Comparison of ENCODE assay signal across 13 cellular contexts in the genomic region with DNA sequence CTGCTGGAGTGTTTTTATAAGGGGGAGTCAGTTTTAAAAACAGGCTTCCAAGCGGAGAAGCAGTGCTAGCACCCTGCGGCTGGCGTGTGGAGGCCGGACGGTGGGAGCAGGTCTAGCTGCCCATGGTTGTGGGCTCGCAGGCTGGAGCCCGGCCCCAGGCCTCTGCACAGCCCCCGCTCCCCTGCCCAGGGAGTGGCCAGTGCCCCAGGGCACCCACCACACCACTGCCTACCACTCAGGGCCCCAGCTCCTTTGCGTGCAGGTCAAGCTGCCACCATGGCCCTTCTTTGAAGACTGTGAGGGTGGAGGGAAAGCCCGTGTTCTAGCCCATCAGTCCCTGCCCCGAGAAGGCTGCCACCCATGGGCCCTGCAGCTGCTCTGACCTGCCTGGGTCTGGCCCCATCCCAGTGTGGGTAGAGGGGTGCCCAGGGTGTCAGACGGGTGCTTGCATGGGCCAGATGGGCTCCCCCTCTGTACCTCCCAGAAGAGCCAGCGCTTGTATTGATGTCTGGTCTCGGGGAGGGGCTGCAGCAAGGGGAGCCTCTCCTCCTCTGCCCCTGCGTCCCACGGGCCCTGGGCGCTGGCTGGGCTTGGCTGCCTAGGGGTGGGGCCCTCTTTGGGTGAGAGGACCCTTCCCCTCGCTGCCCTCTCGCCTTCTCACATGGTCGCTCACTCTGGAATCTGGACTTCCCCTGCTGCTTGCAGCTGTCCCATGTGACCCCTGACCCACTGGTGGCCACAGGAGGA. TPM values are rescaled to one million over a fixed set of nuclear protein-coding genes. Genes with fewer than 3 reads are reported as not detected.
DNase-seq lines count a peak whose midpoint lies in the region; ATAC-seq and TF ChIP-seq lines count a peak whose summit lies in the region.
"Had no signal": no experiment of that assay in that cellular context is flagged by ENCODE, and none has a peak within 500 bp of the region (broad histone marks: within the 10 kb centered on the region; RNA-seq: fewer than 3 reads in every experiment).

No MANE protein-coding gene starts in this region.

- ATAC-seq in left cardiac atrium (no peak), activated B cell treated with CpG ODN at 0.5 μM for 24 hours (ENCODE audit: low read depth) (no peak), HG02970 (IDR thresholded peaks at IDR 0.05; ENCODE audit: low FRiP score, unreplicated experiment) (no peak), HG03175 (IDR thresholded peaks at IDR 0.05; ENCODE audit: unreplicated experiment) (no peak)
- ATAC-seq: GM23338 had no signal

- H3K36me3 Mint-ChIP-seq in activated B cell treated with CpG ODN at 0.5 μM for 24 hours (ENCODE audit: low read depth) (peaks cover 26% of the 10 kb centered on the region), mesothelial cell of epicardium (peaks cover 2% of the 10 kb centered on the region)

- TF ChIP-seq CTCF in activated B cell treated with CpG ODN at 0.5 μM for 24 hours (IDR thresholded peaks at IDR 0.05): no peak
- TF ChIP-seq CTCF in mesothelial cell of epicardium (IDR thresholded peaks at IDR 0.05; ENCODE audit: unreplicated experiment): no peak

- DNase-seq in cardiac septum (ENCODE audit: low spot score) (peak; percentile 60), left cardiac atrium (no peak), activated B cell treated with CpG ODN at 0.5 μM for 24 hours (no peak), mesothelial cell of epicardium (ENCODE audit: low spot score in 2 of 2, unreplicated experiment in 2 of 2) (no peak), ureter (ENCODE audit: low spot score) (peak; percentile 45), retina (no peak)
- DNase-seq: activated T-cell treated with anti-CD3 and anti-CD28 coated beads for 4 hours, midbrain had no signal

- intact Hi-C loops in cardiac septum (cut with DNase I): loop anchor here (5.0 to 10.0 kb wide), 2 partner anchors 113 to 265 kb away; a partner anchor contains a TSS
- intact Hi-C loops in left cardiac atrium (cut with DNase I): no loop called here
- intact Hi-C loops in activated B cell treated with CpG ODN at 0.5 μM for 24 hours (cut with micrococcal nuclease): loop anchor here (2.0 to 5.0 kb wide), 2 partner anchors 41 to 275 kb away; a partner anchor contains a TSS

- H3K4me1 Mint-ChIP-seq in activated B cell treated with CpG ODN at 0.5 μM for 24 hours (peaks cover 9% of the 10 kb centered on the region), mesothelial cell of epicardium (peaks cover 3% of the 10 kb centered on the region)

- POLR2A ChIA-PET in activated B cell treated with CpG ODN at 0.5 μM for 24 hours (lab: Charles Lee): interaction anchor here (0.6 to 2.2 kb wide), 3 partner anchors 43 to 111 kb away, joined by 3 to 27 read pairs (median 5); a partner anchor contains a TSS

- H3K4me3 Mint-ChIP-seq in activated B cell treated with CpG ODN at 0.5 μM for 24 hours (peak overlapping the region; percentile 52), mesothelial cell of epicardium (peak overlapping the region; percentile 34)

- no peaks in the 10 kb centered on the region for H3K27me3 Mint-ChIP-seq in activated B cell treated with CpG ODN at 0.5 μM for 24 hours
- H3K27me3 Mint-ChIP-seq in mesothelial cell of epicardium (ENCODE audit: low read depth): no peaks in the 10 kb centered on the region

- CTCF ChIA-PET in activated B cell treated with CpG ODN at 0.5 μM for 24 hours (lab: Charles Lee): interaction anchor here (1.7 kb wide), 1 partner anchor 68 kb away, joined by 4 read pairs; a partner anchor contains a TSS

- no peak overlapping the region for H3K27ac Mint-ChIP-seq in activated B cell treated with CpG ODN at 0.5 μM for 24 hours
- H3K27ac Mint-ChIP-seq in mesothelial cell of epicardium: no peak overlapping the region
- H3K27ac Mint-ChIP-seq: GM23338 had no signal

- H3K9me3 Mint-ChIP-seq in activated B cell treated with CpG ODN at 0.5 μM for 24 hours: no peaks in the 10 kb centered on the region
- no peaks in the 10 kb centered on the region for H3K9me3 Mint-ChIP-seq in mesothelial cell of epicardium
- H3K9me3 Mint-ChIP-seq: GM23338; T-helper 1 cell treated with Interleukin-12 subunit alpha and Interleukin-12 subunit beta and Interleukin-4 antibody, amounts not matched to agents 30 μg/mL and 1 μg/mL, for 36 hours had no signal

RNA-seq across cellular contexts. Expression of a gene that starts 1.5 kb away (rescaled TPM):
- total RNA-seq in cardiac septum: 43.7 TPM
- 10 to 100 TPM; 39.1 to 41.0 TPM for total RNA-seq in left cardiac atrium
- total RNA-seq in activated B cell treated with CpG ODN at 0.5 μM for 24 hours: 32.0 and 32.9 TPM in 2 replicates
- 28.4 to 33.0 TPM (median 31.1 TPM) in 3 replicates for total RNA-seq in mesothelial cell of epicardium
- 33.1 TPM for total RNA-seq in ureter

RNA-seq across cellular contexts. Expression of a gene that starts 42.2 kb away (rescaled TPM):
- total RNA-seq in cardiac septum: 9.9 TPM
- total RNA-seq in left cardiac atrium: 10 to 100 TPM; 11.0 to 11.6 TPM
- 17.9 and 21.9 TPM in 2 replicates for total RNA-seq in activated B cell treated with CpG ODN at 0.5 μM for 24 hours
- total RNA-seq in mesothelial cell of epicardium: 42.5 to 46.6 TPM (median 45.8 TPM) in 3 replicates
- total RNA-seq in ureter: 35.3 TPM

RNA-seq across cellular contexts. Expression of a gene that starts 42.5 kb away (rescaled TPM):
- total RNA-seq in cardiac septum (0.65 TPM), left cardiac atrium (under 1 TPM; 0.52 to 0.85 TPM), activated B cell treated with CpG ODN at 0.5 μM for 24 hours (0.29 and 0.31 TPM in 2 replicates), mesothelial cell of epicardium (0.45 to 0.84 TPM (median 0.49 TPM) in 3 replicates), ureter (0.91 TPM)
- total RNA-seq: epithelial cell of proximal tubule had no signal

Comparison
In these comparisons a context has a peak if more than half of its experiments do, and no peak if none do; other contexts are left out.
1. DNase-seq: peak in cardiac septum (single experiment) and ureter (single experiment); none in left cardiac atrium (single experiment), activated B cell treated with CpG ODN at 0.5 μM for 24 hours (single experiment), mesothelial cell of epicardium (0 of 2) and retina (single experiment).
2. intact Hi-C loops: an anchor here in cardiac septum (5.0 to 10.0 kb wide) and activated B cell treated with CpG ODN at 0.5 μM for 24 hours (2.0 to 5.0 kb wide); none called in left cardiac atrium.